10 cellular contexts compared by ENCODE assay signal in genomic region chr17:66431910-66432309, GRCh38.
DNase-seq lines count a peak whose midpoint lies in the region; ATAC-seq and TF ChIP-seq lines count a peak whose summit lies in the region.
"Had no signal": no experiment of that assay in that cellular context is flagged by ENCODE, and none has a peak within 500 bp of the region (broad histone marks: within the 10 kb centered on the region; RNA-seq: fewer than 3 reads in every experiment).

No MANE protein-coding gene starts in this region.

- TF ChIP-seq CTCF in HFF-Myc (IDR thresholded peaks at IDR 0.05; ENCODE audit: low read depth, low read length, missing control alignments) (no peak), foreskin keratinocyte (conservative IDR thresholded peaks at IDR 0.05) (no peak), tibial artery (IDR thresholded peaks at IDR 0.05) (no peak)

- intact Hi-C loops in tibial artery (cut with DNase I; ENCODE audit: low total_unique reads) = no loop called here

- no peaks in the 10 kb centered on the region for H3K9me3 ChIP-seq in tibial artery

- H3K27me3 ChIP-seq in foreskin keratinocyte (no peaks in the 10 kb centered on the region), tibial artery (no peaks in the 10 kb centered on the region)
- H3K27me3 ChIP-seq: neural progenitor cell had no signal

- H3K36me3 ChIP-seq in tibial artery = no peaks in the 10 kb centered on the region
- H3K36me3 ChIP-seq: neural progenitor cell had no signal

- H3K4me3 ChIP-seq in HFF-Myc (replicated peaks; ENCODE audit: low read depth, low read length) = peak overlapping the region; percentile 21
- no peak overlapping the region for H3K4me3 ChIP-seq in tibial artery
- H3K4me3 ChIP-seq: neural progenitor cell had no signal

- DNase-seq in HFF-Myc (ENCODE audit: extremely low read depth, low read depth) (no peak), amniotic epithelial cell (ENCODE audit: low read depth) (peak; percentile 91), foreskin keratinocyte (peak; percentile 53 to 75), tibial artery (no peak), HT-29 (ENCODE audit: low spot score) (no peak)
- DNase-seq: NCI-H1092 had no signal

- H3K4me1 ChIP-seq in foreskin keratinocyte (peaks cover 17% of the 10 kb centered on the region), tibial artery (peaks cover 0 to 23% (median 14%) of the 10 kb centered on the region in 4 donors)
- H3K4me1 ChIP-seq: neural progenitor cell had no signal

- peak; percentile 94 for ATAC-seq in foreskin keratinocyte
- no peak for ATAC-seq in HG02970 (IDR thresholded peaks at IDR 0.05; ENCODE audit: low FRiP score, unreplicated experiment)
- no peak for ATAC-seq in GM19035 (IDR thresholded peaks at IDR 0.05; ENCODE audit: unreplicated experiment)
- ATAC-seq: activated CD4-positive, CD25-positive, alpha-beta regulatory T cell treated with anti-CD3 and anti-CD28 coated beads, Interleukin-2, amount 50 U/mL, for 24 hours had no signal

- H3K27ac ChIP-seq in foreskin keratinocyte (peak overlapping the region; percentile 0), tibial artery (peak overlapping the region; percentile 8 to 21)
- H3K27ac ChIP-seq: neural progenitor cell had no signal

Comparison
In these comparisons a context has a peak if more than half of its experiments do, and no peak if none do; other contexts are left out.
1. DNase-seq: peak in amniotic epithelial cell (single experiment) and foreskin keratinocyte (2 of 2); none in HFF-Myc (single experiment), tibial artery (0 of 2) and HT-29 (single experiment).